In genomic region chr17:75164606-75165005, GRCh38 we compare ENCODE assay signal across 2 cellular contexts.
TF ChIP-seq lines count a peak whose summit lies in the region.

No MANE protein-coding gene starts in this region.

TF ChIP-seq in HEK293, 187 proteins besides CTCF, POLR2A, EP300 and RAD21:
- TF ChIP-seq ZNF121 (tag by site-specific recombination; IDR thresholded peaks at IDR 0.05) = peak; percentile 86

TF ChIP-seq in K562, 482 proteins besides CTCF, POLR2A, EP300 and RAD21:
- peak; percentile 33; the same call in 1 of the 2 replicates for TF ChIP-seq ZNF121 (CRISPR knock-in tag; conservative IDR thresholded peaks at IDR 0.05)
- peak; percentile 84 for TF ChIP-seq ZBTB33 (CRISPR knock-in tag; IDR thresholded peaks at IDR 0.05)
